ENCODE assay signal across 10 cellular contexts in genomic region chr6:154731296-154732218, GRCh38. TPM values are rescaled to one million over a fixed set of nuclear protein-coding genes. Genes with fewer than 3 reads are reported as not detected.
DNase-seq lines count a peak whose midpoint lies in the region; ATAC-seq and TF ChIP-seq lines count a peak whose summit lies in the region.
"Had no signal": no experiment of that assay in that cellular context is flagged by ENCODE, and none has a peak within 500 bp of the region (broad histone marks: within the 10 kb centered on the region; RNA-seq: fewer than 3 reads in every experiment).

No MANE protein-coding gene starts in this region.

- H2AK5ac ChIP-seq in H9 (ENCODE audit: insufficient read length, low read length): no peak overlapping the region

- no peak overlapping the region for H4K5ac ChIP-seq in H9 (ENCODE audit: insufficient read length, low read depth, low read length)

- peak overlapping the region; percentile 86 for H3K27ac Mint-ChIP-seq in CD4-positive, alpha-beta T cell
- peak overlapping the region in 2 of 3 experiments; percentile 45 to 50; a peak in 4 of 7 replicates for H3K27ac Mint-ChIP-seq in H9
- peak overlapping the region; percentile 2 for H3K27ac Mint-ChIP-seq in activated T-helper 2 cell treated with anti-CD3 and anti-CD28 coated beads, Interferon-gamma antibody, Interleukin-2, Interleukin-4, amounts not matched to agents 10 μg/mL and 5 μg/mL and 100 μg/mL, durations not matched to agents 14 hours and 24 hours and 36 hours
- H3K27ac Mint-ChIP-seq in naive B cell: peak overlapping the region in 5 of 6 donors; percentile 4 to 85 (median 69)

- no peak overlapping the region for H2BK15ac ChIP-seq in H9 (ENCODE audit: low read depth, low read length)

- no peak for ATAC-seq in CD4-positive, alpha-beta T cell (ENCODE audit: poor library complexity)
- no peak for ATAC-seq in naive B cell (ENCODE audit: low read depth in 2 of 2)
- ATAC-seq in GM18517 (IDR thresholded peaks at IDR 0.05; ENCODE audit: unreplicated experiment): no peak

- H3K27ac ChIP-seq in CD4-positive, alpha-beta T cell (ENCODE audit: low read depth, low read length): no peak overlapping the region
- H3K27ac ChIP-seq in H9 (ENCODE audit: insufficient read length, low read depth, low read length): no peak overlapping the region

- no peaks in the 10 kb centered on the region for H3K27me3 Mint-ChIP-seq in CD4-positive, alpha-beta T cell
- no peaks in the 10 kb centered on the region for H3K27me3 Mint-ChIP-seq in H9 (ENCODE audit: low read depth)
- H3K27me3 Mint-ChIP-seq in activated T-helper 2 cell treated with anti-CD3 and anti-CD28 coated beads, Interferon-gamma antibody, Interleukin-2, Interleukin-4, amounts not matched to agents 10 μg/mL and 5 μg/mL and 100 μg/mL, durations not matched to agents 14 hours and 24 hours and 36 hours (ENCODE audit: low read depth): no peaks in the 10 kb centered on the region
- no peaks in the 10 kb centered on the region for H3K27me3 Mint-ChIP-seq in naive B cell

- H2BK5ac ChIP-seq in H9 (ENCODE audit: insufficient read length, low read length): no peak overlapping the region

- no peak for TF ChIP-seq CTCF in CD4-positive, alpha-beta T cell (IDR thresholded peaks at IDR 0.05)
- no peak for TF ChIP-seq CTCF in H9 (conservative IDR thresholded peaks at IDR 0.05)

- intact Hi-C loops in CD4-positive, alpha-beta T cell (cut with DNase I, micrococcal nuclease): loop anchor here in 1 of 2 experiments (2.0 kb wide), 2 partner anchors 55 to 73 kb away; no protein-coding TSS in a partner anchor
- intact Hi-C loops in activated T-helper 2 cell treated with anti-CD3 and anti-CD28 coated beads, Interferon-gamma antibody, Interleukin-2, Interleukin-4, amounts not matched to agents 10 μg/mL and 5 μg/mL and 100 μg/mL, durations not matched to agents 14 hours and 24 hours and 36 hours (cut with micrococcal nuclease): loop anchor here (5.0 to 10.0 kb wide), 4 partner anchors 124 to 686 kb away; no protein-coding TSS in a partner anchor

- H3K27me3 ChIP-seq in CD4-positive, alpha-beta T cell (ENCODE audit: control insufficient read depth, insufficient read depth, low read length): no peaks in the 10 kb centered on the region
- no peaks in the 10 kb centered on the region for H3K27me3 ChIP-seq in H9 (ENCODE audit: insufficient read depth, low read length)
- H3K27me3 ChIP-seq: ovary had no signal

- peaks cover 11% of the 10 kb centered on the region for H3K36me3 Mint-ChIP-seq in CD4-positive, alpha-beta T cell (ENCODE audit: low read depth)
- H3K36me3 Mint-ChIP-seq in H9 (ENCODE audit: insufficient read depth in 1 of 3, low read depth in 3 of 3) (peaks cover 7 to 14% (median 12%) of the 10 kb centered on the region in 3 experiments), naive B cell (no peaks in the 10 kb centered on the region)
- H3K36me3 Mint-ChIP-seq in activated T-helper 2 cell treated with anti-CD3 and anti-CD28 coated beads, Interferon-gamma antibody, Interleukin-2, Interleukin-4, amounts not matched to agents 10 μg/mL and 5 μg/mL and 100 μg/mL, durations not matched to agents 14 hours and 24 hours and 36 hours (ENCODE audit: low read depth): peaks cover 13% of the 10 kb centered on the region

- peak overlapping the region; percentile 44 for H3K4me2 ChIP-seq in H9 (ENCODE audit: insufficient read depth, insufficient read length, low read length)

- H3K9me3 Mint-ChIP-seq in CD4-positive, alpha-beta T cell: no peaks in the 10 kb centered on the region
- H3K9me3 Mint-ChIP-seq in H9 (no peaks in the 10 kb centered on the region; a peak in 1 of 5 replicates), naive B cell (no peaks in the 10 kb centered on the region)
- no peaks in the 10 kb centered on the region for H3K9me3 Mint-ChIP-seq in activated T-helper 2 cell treated with anti-CD3 and anti-CD28 coated beads, Interferon-gamma antibody, Interleukin-2, Interleukin-4, amounts not matched to agents 10 μg/mL and 5 μg/mL and 100 μg/mL, durations not matched to agents 14 hours and 24 hours and 36 hours

- peaks cover 2% of the 10 kb centered on the region; the same call in 1 of the 2 replicates for H3K4me1 ChIP-seq in H9 (ENCODE audit: insufficient read depth, low read length)

- no peak overlapping the region for H3T11ph ChIP-seq in H9 (ENCODE audit: low read length)

- no peak overlapping the region for H2BK12ac ChIP-seq in H9 (ENCODE audit: insufficient read length, low read depth, low read length)

- H3K4ac ChIP-seq in H9 (ENCODE audit: low read depth, low read length): no peak overlapping the region

- H3K23me2 ChIP-seq in H9 (ENCODE audit: insufficient read length, low read depth, low read length, poor library complexity, severe bottlenecking): no peaks in the 10 kb centered on the region

- H3K9me3 ChIP-seq in CD4-positive, alpha-beta T cell (ENCODE audit: control insufficient read depth, low read length): no peaks in the 10 kb centered on the region
- no peaks in the 10 kb centered on the region for H3K9me3 ChIP-seq in H9 (ENCODE audit: control insufficient read depth, low read depth, low read length)
- H3K9me3 ChIP-seq: ovary had no signal

- H3K18ac ChIP-seq in H9 (ENCODE audit: insufficient read length, low read depth, low read length): peak overlapping the region; percentile 42

- no peak overlapping the region for H2AFZ ChIP-seq in H9 (ENCODE audit: low read length)

- peak overlapping the region; percentile 95 for H3K4me3 Mint-ChIP-seq in CD4-positive, alpha-beta T cell
- H3K4me3 Mint-ChIP-seq in H9 (peak overlapping the region; percentile 48 to 81), naive B cell (peak overlapping the region in 6 of 8 donors; percentile 76 to 93 (median 88))
- H3K4me3 Mint-ChIP-seq in activated T-helper 2 cell treated with anti-CD3 and anti-CD28 coated beads, Interferon-gamma antibody, Interleukin-2, Interleukin-4, amounts not matched to agents 10 μg/mL and 5 μg/mL and 100 μg/mL, durations not matched to agents 14 hours and 24 hours and 36 hours (ENCODE audit: low read depth): peak overlapping the region; percentile 62

- no peak overlapping the region for H3K23ac ChIP-seq in H9 (ENCODE audit: insufficient read length, low read depth, low read length)

- peaks cover 18% of the 10 kb centered on the region; the same call in 1 of the 2 replicates for H3K79me2 ChIP-seq in H9 (ENCODE audit: insufficient read depth, low read length)

- H3K14ac ChIP-seq in H9 (ENCODE audit: insufficient read depth, low read length): no peak overlapping the region; the same call in 1 of the 2 replicates

- H2BK20ac ChIP-seq in H9 (ENCODE audit: low read depth, low read length, poor library complexity, severe bottlenecking): no peak overlapping the region

- H4K91ac ChIP-seq in H9 (ENCODE audit: insufficient read length, low read depth, low read length): no peak overlapping the region

- no peaks in the 10 kb centered on the region for H4K20me1 ChIP-seq in H9 (ENCODE audit: control insufficient read depth, insufficient read depth, insufficient read length)

- peaks cover 21% of the 10 kb centered on the region for H3K4me1 Mint-ChIP-seq in CD4-positive, alpha-beta T cell (ENCODE audit: low read depth)
- peaks cover 20 to 30% of the 10 kb centered on the region in 2 experiments for H3K4me1 Mint-ChIP-seq in H9
- peaks cover 15% of the 10 kb centered on the region for H3K4me1 Mint-ChIP-seq in activated T-helper 2 cell treated with anti-CD3 and anti-CD28 coated beads, Interferon-gamma antibody, Interleukin-2, Interleukin-4, amounts not matched to agents 10 μg/mL and 5 μg/mL and 100 μg/mL, durations not matched to agents 14 hours and 24 hours and 36 hours (ENCODE audit: low read depth)
- peaks cover 17 to 36% (median 26%) of the 10 kb centered on the region in 3 donors for H3K4me1 Mint-ChIP-seq in naive B cell

- H4K8ac ChIP-seq in H9 (replicated peaks; ENCODE audit: insufficient read length, low read depth, low read length): no peak overlapping the region

- no peak overlapping the region for H2BK120ac ChIP-seq in H9 (ENCODE audit: low read depth, low read length, poor library complexity, severe bottlenecking)

- CTCF ChIA-PET in CD4-positive, alpha-beta T cell (lab: Charles Lee): interaction anchor here (1.9 kb wide), 1 partner anchor 56 kb away, joined by 7 read pairs; no protein-coding TSS in a partner anchor

- POLR2A ChIA-PET in CD4-positive, alpha-beta T cell (lab: Charles Lee): no interaction called here

- no peak overlapping the region for H3K9ac ChIP-seq in H9 (ENCODE audit: extremely low read depth, insufficient read length, low read length)

- no peaks in the 10 kb centered on the region for H3K79me1 ChIP-seq in H9 (ENCODE audit: insufficient read depth, low read depth, low read length, poor library complexity, severe bottlenecking)

- no peak for DNase-seq in CD4-positive, alpha-beta T cell
- DNase-seq in H9: no peak
- no peak for DNase-seq in activated T-helper 2 cell treated with anti-CD3 and anti-CD28 coated beads, Interferon-gamma antibody, Interleukin-2, Interleukin-4, amounts not matched to agents 10 μg/mL and 5 μg/mL and 100 μg/mL, durations not matched to agents 14 hours and 24 hours and 36 hours (ENCODE audit: low spot score)
- no peak for DNase-seq in naive B cell
- no peak for DNase-seq in stimulated activated CD4-positive, alpha-beta T cell treated with anti-CD3 and anti-CD28 coated beads, Interleukin-12 subunit alpha, Interleukin-12 subunit beta, amount 100 ng/mL, for 4 hours
- no peak for DNase-seq in UCSD-AML1 (lab: John Stamatoyannopoulos, UW; ENCODE audit: unreplicated experiment)
- no peak for DNase-seq in effector CD8-positive, alpha-beta T cell (lab: John Stamatoyannopoulos, UW)
- DNase-seq: cortex of kidney, ovary had no signal

- no peak overlapping the region for H3K56ac ChIP-seq in H9 (ENCODE audit: insufficient read length, low read depth, low read length)

- no CpG with 5 or more reads among the region's 24 CpGs for WGBS in H9 (ENCODE audit: extremely low coverage, insufficient read length, low lambda C conversion rate)

RNA-seq across cellular contexts. Expression of gene SCAF8, which starts 1.7 kb away (rescaled TPM):
- 10 to 100 TPM; 82.6 to 83.8 TPM for total RNA-seq in CD4-positive, alpha-beta T cell
- 78.2 and 78.5 TPM in 2 replicates for total RNA-seq in H9 (2021)
- total RNA-seq in activated T-helper 2 cell treated with anti-CD3 and anti-CD28 coated beads, Interferon-gamma antibody, Interleukin-2, Interleukin-4, amounts not matched to agents 10 μg/mL and 5 μg/mL and 100 μg/mL, durations not matched to agents 14 hours and 24 hours and 36 hours: 35.4 and 37.3 TPM in 2 replicates
- 10 to 100 TPM; 11.2 to 25.4 (median 14.0) TPM for polyA plus RNA-seq in naive B cell (ENCODE audit: low read depth in 6 of 6)

Comparison
In these comparisons a context has a peak if more than half of its experiments do, and no peak if none do; other contexts are left out.
1. H3K27ac Mint-ChIP-seq: peak in every context shown above with its lines; median percentile 86 in CD4-positive, alpha-beta T cell; 69 in naive B cell; 48 in H9; 2 in activated T-helper 2 cell treated with anti-CD3 and anti-CD28 coated beads, Interferon-gamma antibody, Interleukin-2, Interleukin-4, amounts not matched to agents 10 μg/mL and 5 μg/mL and 100 μg/mL, durations not matched to agents 14 hours and 24 hours and 36 hours.